Comparison of ENCODE assay signal across 17 cellular contexts in the genomic region with DNA sequence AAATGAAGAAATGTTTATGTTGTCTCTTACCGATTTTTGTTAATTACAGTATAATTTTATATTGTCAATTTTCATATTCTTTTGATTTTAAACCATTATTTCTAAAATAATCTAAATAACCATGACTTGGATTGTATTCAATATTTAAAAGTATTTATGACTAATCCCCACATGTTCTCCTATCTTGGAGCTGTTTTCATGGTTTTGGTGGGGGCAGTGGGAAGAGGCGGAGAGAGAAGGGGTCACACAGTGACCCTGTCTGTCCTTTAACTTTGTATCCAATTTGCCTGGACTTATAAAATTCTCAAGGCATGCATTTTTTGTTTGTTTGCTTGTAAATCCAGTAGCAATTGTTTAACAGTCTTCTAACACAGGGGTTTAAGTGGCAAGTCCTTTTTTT.
DNase-seq lines count a peak whose midpoint lies in the region; ATAC-seq, FAIRE-seq and TF ChIP-seq lines count a peak whose summit lies in the region.
"Had no signal": no experiment of that assay in that cellular context is flagged by ENCODE, and none has a peak within 500 bp of the region (broad histone marks: within the 10 kb centered on the region; RNA-seq: fewer than 3 reads in every experiment).

No MANE protein-coding gene starts in this region.

- H2AFZ ChIP-seq in astrocyte (ENCODE audit: low read depth, low read length) = no peak overlapping the region

- no peak for TF ChIP-seq POLR2A in testis (IDR thresholded peaks at IDR 0.05)

- no peaks in the 10 kb centered on the region for H3K4me1 Mint-ChIP-seq in astrocyte (ENCODE audit: low read depth, unreplicated experiment)
- H3K4me1 Mint-ChIP-seq: CD14-positive monocyte; CD4-positive, alpha-beta memory T cell had no signal

- H3K27me3 ChIP-seq in astrocyte (ENCODE audit: insufficient read depth, low read length) (no peaks in the 10 kb centered on the region), testis (no peaks in the 10 kb centered on the region)
- H3K27me3 ChIP-seq: BLaER1 had no signal

- no peak overlapping the region for H3K4me3 ChIP-seq in astrocyte (ENCODE audit: insufficient read depth, low read depth, low read length)
- H3K4me3 ChIP-seq in choroid plexus epithelial cell (ENCODE audit: low read depth, low read length) = no peak overlapping the region
- no peak overlapping the region for H3K4me3 ChIP-seq in testis
- H3K4me3 ChIP-seq: BLaER1, GM12878, HAP-1 had no signal

- no peak overlapping the region for H3K4me2 ChIP-seq in astrocyte (ENCODE audit: low read length)
- H3K4me2 ChIP-seq: BLaER1 had no signal

- no peak for ATAC-seq in GM21529 (IDR thresholded peaks at IDR 0.05; ENCODE audit: unreplicated experiment)
- ATAC-seq: GM12878 had no signal

- no peak overlapping the region for H3K9ac ChIP-seq in astrocyte (ENCODE audit: low read length)
- H3K9ac ChIP-seq: BLaER1 had no signal

- TF ChIP-seq CTCF in astrocyte (IDR thresholded peaks at IDR 0.05; ENCODE audit: insufficient read depth, low read depth, low read length) (no peak), choroid plexus epithelial cell (conservative IDR thresholded peaks at IDR 0.05; ENCODE audit: low read depth, low read length) (no peak), testis (IDR thresholded peaks at IDR 0.05) (no peak)

- peaks cover 4% of the 10 kb centered on the region for H3K4me1 ChIP-seq in astrocyte (ENCODE audit: insufficient read depth, low read length)
- no peaks in the 10 kb centered on the region for H3K4me1 ChIP-seq in testis
- H3K4me1 ChIP-seq: BLaER1, HAP-1 had no signal

- H3K9me3 Mint-ChIP-seq in astrocyte (ENCODE audit: unreplicated experiment) = no peaks in the 10 kb centered on the region

- peak; percentile 21 for DNase-seq in GM03348 (ENCODE audit: low spot score)
- DNase-seq in astrocyte (ENCODE audit: low read depth) = peak; percentile 57
- peak; percentile 65 for DNase-seq in choroid plexus epithelial cell (ENCODE audit: low read depth)
- DNase-seq in non-pigmented ciliary epithelial cell (ENCODE audit: low read depth) = peak; percentile 4
- no peak for DNase-seq in activated naive CD4-positive, alpha-beta T cell treated with Interleukin-2 at 50 U/mL for 16 hours
- DNase-seq in testis = no peak
- no peak for DNase-seq in HCEC 1CT
- DNase-seq: 8988T; CD4-positive, alpha-beta memory T cell; DMS153; DMS79; GF-D8 had no signal

- H3K27me3 Mint-ChIP-seq in astrocyte (ENCODE audit: low read depth, unreplicated experiment) = peaks cover 5% of the 10 kb centered on the region

- H3K36me3 Mint-ChIP-seq in astrocyte (ENCODE audit: low read depth, unreplicated experiment) = no peaks in the 10 kb centered on the region
- H3K36me3 Mint-ChIP-seq: CD14-positive monocyte; CD4-positive, alpha-beta memory T cell had no signal

- no peak overlapping the region for H3K27ac Mint-ChIP-seq in astrocyte (ENCODE audit: unreplicated experiment)
- H3K27ac Mint-ChIP-seq: CD4-positive, alpha-beta memory T cell had no signal

- H4K20me1 ChIP-seq in astrocyte (ENCODE audit: insufficient read depth, low read length) = no peaks in the 10 kb centered on the region
- H4K20me1 ChIP-seq: BLaER1 had no signal

- H3K79me2 ChIP-seq in astrocyte (ENCODE audit: insufficient read depth, low read length) = no peaks in the 10 kb centered on the region

- intact Hi-C loops in testis (cut with DNase I; ENCODE audit: low total_unique reads) = no loop called here

- H3K27ac ChIP-seq in astrocyte (ENCODE audit: low read depth, low read length) (no peak overlapping the region), testis (no peak overlapping the region)
- H3K27ac ChIP-seq: BLaER1 had no signal

- no peak for FAIRE-seq in astrocyte (lab: Jason Lieb, UNC)
- FAIRE-seq: GM12878 had no signal

- no peak overlapping the region for H3K4me3 Mint-ChIP-seq in astrocyte (ENCODE audit: unreplicated experiment)
- H3K4me3 Mint-ChIP-seq: CD14-positive monocyte; CD4-positive, alpha-beta memory T cell had no signal

- no peaks in the 10 kb centered on the region for H3K36me3 ChIP-seq in astrocyte (ENCODE audit: insufficient read depth, low read length)
- no peaks in the 10 kb centered on the region for H3K36me3 ChIP-seq in testis (ENCODE audit: low read depth, missing control alignments)
- H3K36me3 ChIP-seq: BLaER1, HAP-1 had no signal

- no peaks in the 10 kb centered on the region for H3K9me3 ChIP-seq in astrocyte (ENCODE audit: insufficient read depth, low read depth, low read length)
- no peaks in the 10 kb centered on the region for H3K9me3 ChIP-seq in testis
- H3K9me3 ChIP-seq: BLaER1 had no signal

- WGBS in testis, 2 donors = 79 to 82% methylated on average over 2 of the region's 2 CpGs

Comparison
In these comparisons a context has a peak if more than half of its experiments do, and no peak if none do; other contexts are left out.
1. DNase-seq: peak in GM03348 (single experiment), astrocyte (single experiment), choroid plexus epithelial cell (single experiment) and non-pigmented ciliary epithelial cell (single experiment); none in activated naive CD4-positive, alpha-beta T cell treated with Interleukin-2 at 50 U/mL for 16 hours (single experiment), testis (single experiment) and HCEC 1CT (single experiment).